9 cellular contexts compared by ENCODE assay signal in genomic region chr21:41425954-41426655, GRCh38. TPM values are rescaled to one million over a fixed set of nuclear protein-coding genes. Genes with fewer than 3 reads are reported as not detected.
DNase-seq lines count a peak whose midpoint lies in the region; ATAC-seq, FAIRE-seq and TF ChIP-seq lines count a peak whose summit lies in the region.
"Had no signal": no experiment of that assay in that cellular context is flagged by ENCODE, and none has a peak within 500 bp of the region (broad histone marks: within the 10 kb centered on the region; RNA-seq: fewer than 3 reads in every experiment).

Gene MX1 (plus strand): TSS chr21:41426239. CDS start chr21:41432071, 5,832 bp downstream.

- no peaks in the 10 kb centered on the region for H3K79me2 ChIP-seq in H1 (ENCODE audit: control insufficient read depth in 1 of 2, insufficient read depth in 2 of 2, low read length in 2 of 2)

- no peak within 1 kb of the TSS for H2AK5ac ChIP-seq in H1 (ENCODE audit: low read depth, low read length)

- CTCF ChIA-PET in H1 (lab: Charles Lee; ENCODE audit: partially characterized antibody), result interaction anchor here (4.4 kb wide), 1 partner anchor 14 kb away, joined by 20 read pairs; no protein-coding TSS in a partner anchor

- no peak within 1 kb of the TSS for H3K23ac ChIP-seq in H1 (ENCODE audit: insufficient read length)

- H3K4me3 ChIP-seq in H1 (ENCODE audit: extremely low read depth in 1 of 4, insufficient read depth in 2 of 4, low read depth in 3 of 4, low read length in 4 of 4), result peak within 1 kb of the TSS; percentile 24 to 66 (median 58)

- no peak within 1 kb of the TSS for H3K27ac ChIP-seq in H1 (ENCODE audit: low read depth, low read length)

- peaks cover 6% of the 10 kb centered on the region; the same call in 1 of the 2 replicates for H3K23me2 ChIP-seq in H1 (ENCODE audit: low read depth, low read length)

- 0 out of 2 replicates have a peak within 1 kb of the TSS, but pooled peaks have one; percentile 3 for H2BK20ac ChIP-seq in H1 (ENCODE audit: low read length)

- peaks cover 27% of the 10 kb centered on the region for H3K27me3 Mint-ChIP-seq in mesothelial cell of epicardium (ENCODE audit: low read depth)

- H2BK15ac ChIP-seq in H1 (ENCODE audit: low read length), result peak within 1 kb of the TSS; percentile 61; the same call in 1 of the 2 replicates

- H3K4me1 Mint-ChIP-seq in mesothelial cell of epicardium, result peaks cover 8% of the 10 kb centered on the region

- H4K20me1 ChIP-seq in H1 (replicated peaks in 1 of 2; ENCODE audit: control insufficient read depth in 1 of 2, insufficient read depth in 2 of 2, low read length in 2 of 2), result no peaks in the 10 kb centered on the region

- ATAC-seq in GM21447 (IDR thresholded peaks at IDR 0.05; ENCODE audit: unreplicated experiment), result peak; percentile 80

- no peak for TF ChIP-seq RAD21 in H1 (IDR thresholded peaks at IDR 0.05 in 1 of 2, conservative IDR thresholded peaks at IDR 0.05 in 1 of 2; ENCODE audit: low read depth in 2 of 2, low read length in 2 of 2)

- no peak within 1 kb of the TSS for H3K14ac ChIP-seq in H1 (ENCODE audit: insufficient read length)

- no peak within 1 kb of the TSS for H2BK120ac ChIP-seq in H1 (replicated peaks; ENCODE audit: low read depth, low read length)

- H3K36me3 ChIP-seq in H1 (ENCODE audit: control insufficient read depth in 2 of 4, insufficient read depth in 4 of 4, low read length in 3 of 4), result no peaks in the 10 kb centered on the region

- no peak for TF ChIP-seq EP300 in H1 (IDR thresholded peaks at IDR 0.05; ENCODE audit: borderline replicate concordance in 1 of 2, low read depth in 2 of 2, low read length in 2 of 2)

- H4K5ac ChIP-seq in H1 (ENCODE audit: insufficient read length, low read depth, low read length), result no peak within 1 kb of the TSS

- peaks cover 5 to 33% (median 24%) of the 10 kb centered on the region in 4 experiments for H3K27me3 ChIP-seq in H1 (replicated peaks in 1 of 4; ENCODE audit: control insufficient read depth in 3 of 4, extremely low read depth in 1 of 4, insufficient read depth in 3 of 4, low read length in 3 of 4)

- TF ChIP-seq CTCF in H1 (IDR thresholded peaks at IDR 0.05; ENCODE audit: control extremely low read depth in 1 of 3, insufficient read depth in 1 of 3, low read depth in 1 of 3, low read length in 3 of 3) (no peak), mesothelial cell of epicardium (IDR thresholded peaks at IDR 0.05; ENCODE audit: unreplicated experiment) (no peak), D721Med (IDR thresholded peaks at IDR 0.05; ENCODE audit: insufficient read depth, missing control alignments) (no peak)

- no peak within 1 kb of the TSS for H3K56ac ChIP-seq in H1 (replicated peaks; ENCODE audit: insufficient read length, low read depth, low read length)

- POLR2A ChIA-PET in H1 (lab: Charles Lee; ENCODE audit: partially characterized antibody), result interaction anchor here (0.6 kb wide), 1 partner anchor 131 kb away, joined by 3 read pairs; no protein-coding TSS in a partner anchor

- H3K4me3 Mint-ChIP-seq in mesothelial cell of epicardium, result peak within 1 kb of the TSS; percentile 75

- H3K18ac ChIP-seq in H1 (ENCODE audit: extremely low read depth, low read length), result peak within 1 kb of the TSS; percentile 78

- no peak within 1 kb of the TSS for H2BK5ac ChIP-seq in H1 (ENCODE audit: low read depth, low read length)

- no peaks in the 10 kb centered on the region for H3K79me1 ChIP-seq in H1 (ENCODE audit: low read depth, low read length)

- peak; percentile 14 for DNase-seq in DMS53 treated with DMSO at 0.1 percent for 48 hours (lab: John Stamatoyannopoulos, UW; ENCODE audit: unreplicated experiment)
- DNase-seq in LoVo (ENCODE audit: low spot score), result peak; percentile 81
- peak; percentile 62 to 93 for DNase-seq in activated CD8-positive, alpha-beta memory T cell treated with anti-CD3 and anti-CD28 coated beads for 1 hour (ENCODE audit: extremely low read depth in 1 of 2, low read depth in 1 of 2)
- peak in 1 of 2 experiments; percentile 60 for DNase-seq in H1 (ENCODE audit: low read depth in 1 of 2, low spot score in 2 of 2)
- peak in 1 of 2 experiments; percentile 53 for DNase-seq in mesothelial cell of epicardium (ENCODE audit: low spot score in 2 of 2, unreplicated experiment in 2 of 2)
- DNase-seq in stimulated activated CD8-positive, alpha-beta memory T cell treated with anti-CD3 and anti-CD28 coated beads, Interleukin-15, amount 100 ng/mL, for 24 hours (ENCODE audit: low read depth), result peak; percentile 54
- no peak for DNase-seq in D721Med (ENCODE audit: insufficient read length, low spot score)

- H3K4me2 ChIP-seq in H1 (ENCODE audit: insufficient read depth in 1 of 2, low read depth in 2 of 2, low read length in 2 of 2), result peak within 1 kb of the TSS; percentile 60 to 89

- 0 out of 7 replicates have a peak, but pooled peaks cover 0 to 3% (median 1%) of the 10 kb centered on the region in 4 experiments for H3K4me1 ChIP-seq in H1 (replicated peaks in 1 of 4; ENCODE audit: control insufficient read depth in 3 of 4, insufficient read depth in 4 of 4, low read length in 3 of 4)

- H3K9me3 Mint-ChIP-seq in mesothelial cell of epicardium, result no peaks in the 10 kb centered on the region

- peak within 1 kb of the TSS; percentile 80 for H4K8ac ChIP-seq in H1 (ENCODE audit: extremely low read depth, insufficient read depth, low read length)

- peak in 1 of 2 experiments; percentile 50; a peak in 1 of 3 replicates for TF ChIP-seq POLR2A in H1 (IDR thresholded peaks at IDR 0.05; ENCODE audit: control extremely low read depth in 1 of 2, low read depth in 2 of 2, low read length in 2 of 2)

- peak within 1 kb of the TSS; percentile 97 for H2AFZ ChIP-seq in H1 (ENCODE audit: low read length)

- H3K9me3 ChIP-seq in H1 (ENCODE audit: insufficient read depth in 2 of 2, low read depth in 1 of 2, low read length in 1 of 2), result no peaks in the 10 kb centered on the region

- H2BK12ac ChIP-seq in H1 (ENCODE audit: low read depth, low read length), result peak within 1 kb of the TSS; percentile 33; the same call in 1 of the 2 replicates

- no peak within 1 kb of the TSS; a peak in 3 of 7 replicates for H3K9ac ChIP-seq in H1 (replicated peaks in 1 of 4; ENCODE audit: extremely low read depth in 1 of 4, low read depth in 3 of 4, low read length in 3 of 4)

- H3K4ac ChIP-seq in H1 (replicated peaks; ENCODE audit: insufficient read length, low read depth, low read length), result no peak within 1 kb of the TSS

- peak within 1 kb of the TSS; percentile 36 for H4K91ac ChIP-seq in H1 (replicated peaks; ENCODE audit: insufficient read length, low read length)

- FAIRE-seq in H1 (lab: Jason Lieb, UNC), result no peak
- FAIRE-seq in D721Med (lab: Jason Lieb, UNC), result no peak
- FAIRE-seq: TTC549 had no signal

- peak within 1 kb of the TSS; percentile 59 for H3K27ac Mint-ChIP-seq in mesothelial cell of epicardium

- WGBS in H1 (ENCODE audit: extremely low coverage in 1 of 2, insufficient coverage in 1 of 2, insufficient read length in 1 of 2, insufficient replicate concordance in 2 of 2, low coverage in 1 of 2, low lambda C conversion rate in 2 of 2, missing lambda C conversion rate in 1 of 2), 2 experiments, result 5% methylated on average over 48 of the region's 62 CpGs; no CpG with 5 or more reads in 1 of the 2 experiments

- H3K36me3 Mint-ChIP-seq in mesothelial cell of epicardium, result peaks cover 4% of the 10 kb centered on the region

TF ChIP-seq in H1, 55 proteins besides CTCF, POLR2A, EP300 and RAD21 (continues in another document):
- no peak for TF ChIP-seq GTF2F1 (IDR thresholded peaks at IDR 0.05; ENCODE audit: borderline replicate concordance, low read depth, low read length)
- no peak for TF ChIP-seq BACH1 (IDR thresholded peaks at IDR 0.05; ENCODE audit: low read length)
- no peak; the same call in 1 of the 2 replicates for TF ChIP-seq CREB1 (IDR thresholded peaks at IDR 0.05)
- 0 out of 2 replicates have a peak, but pooled peaks have one; percentile 32 for TF ChIP-seq SUZ12 (IDR thresholded peaks at IDR 0.05; ENCODE audit: low read length)
- TF ChIP-seq SIN3A (conservative IDR thresholded peaks at IDR 0.05 in 1 of 2, IDR thresholded peaks at IDR 0.05 in 1 of 2; ENCODE audit: low read depth in 1 of 2, low read length in 2 of 2), result no peak
- TF ChIP-seq RBBP5 (IDR thresholded peaks at IDR 0.05; ENCODE audit: borderline replicate concordance, low read depth, low read length), result 0 out of 2 replicates have a peak, but pooled peaks have one; percentile 28
- TF ChIP-seq ASH2L (IDR thresholded peaks at IDR 0.05; ENCODE audit: low read length), result peak; percentile 58
- TF ChIP-seq ATF2 (IDR thresholded peaks at IDR 0.05; ENCODE audit: low read length), result no peak
- TF ChIP-seq SP4 (IDR thresholded peaks at IDR 0.05; ENCODE audit: low read length), result no peak
- TF ChIP-seq JUN (IDR thresholded peaks at IDR 0.05; ENCODE audit: low read depth, low read length), result no peak

RNA-seq across cellular contexts. Expression of gene MX1, which starts in this region (rescaled TPM):
- total RNA-seq in H1 (2021; fragmentation: NEBNext Ultra II Directional; extraction: Animal tissue kit (Norgen Biotek cat#: 25700)), result 3.1 and 3.8 TPM in 2 replicates
- 5.1 and 5.7 TPM in 2 replicates for polyA plus RNA-seq in H1 (2011; rRNA removed)
- polyA plus RNA-seq in H1 (2011; cell fraction: cytosol; rRNA removed), result 4.8 TPM
- 9.7 TPM for polyA plus RNA-seq in H1 (2011; cell fraction: nucleus; rRNA removed)
- 3.9 to 7.5 TPM (median 7.1 TPM) in 4 replicates for polyA plus RNA-seq in H1 (2012, experiment 1 of 2)
- polyA plus RNA-seq in H1 (2012, experiment 2 of 2), result 3.5 TPM
- polyA plus RNA-seq in H1 (2013, experiment 1 of 2), result 1.6 TPM
- polyA plus RNA-seq in H1 (2013, experiment 2 of 2), result 1.1 TPM
- polyA minus RNA-seq in H1 (2011; rRNA and poly(A)+ RNA removed), result 9.2 and 13.0 TPM in 2 replicates
- polyA minus RNA-seq in H1 (2011; cell fraction: cytosol; rRNA and poly(A)+ RNA removed), result 7.9 TPM
- 13.8 TPM for polyA minus RNA-seq in H1 (2011; cell fraction: nucleus; rRNA and poly(A)+ RNA removed)
- 32.2 to 42.4 TPM (median 32.9 TPM) in 3 replicates for total RNA-seq in mesothelial cell of epicardium
